Comparison of ENCODE assay signal across 22 cellular contexts in the genomic region with DNA sequence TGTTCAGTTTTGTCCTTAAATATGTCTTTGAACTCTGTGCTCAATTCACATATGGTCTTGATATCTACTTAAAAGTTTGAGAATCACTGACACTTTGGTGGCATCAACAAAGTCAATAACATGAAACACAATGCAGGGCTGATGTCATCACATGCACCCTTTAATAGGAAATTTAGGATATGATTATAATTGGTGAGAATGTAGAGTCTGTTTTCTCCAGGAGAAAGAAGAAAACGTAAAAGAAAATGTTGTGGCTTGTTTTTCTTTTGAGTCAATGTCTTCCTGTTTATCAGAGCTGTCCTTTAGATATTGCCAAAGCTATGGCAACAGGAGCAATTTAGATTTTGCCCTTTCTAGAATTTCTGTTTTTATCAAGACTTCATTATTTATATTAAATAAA.
"Had no signal": no experiment of that assay in that cellular context is flagged by ENCODE, and none has a peak within 500 bp of the region (broad histone marks: within the 10 kb centered on the region; RNA-seq: fewer than 3 reads in every experiment).

No MANE protein-coding gene starts in this region.

- H3K4me3 ChIP-seq: esophagus muscularis mucosa, mucosa of descending colon, neural progenitor cell, prostate gland, sigmoid colon, skin epidermis, spleen, suprapubic skin, vagina had no signal

- H3K27me3 ChIP-seq: esophagus muscularis mucosa, neural progenitor cell, sigmoid colon, spleen, suprapubic skin, vagina had no signal

- ATAC-seq: left lobe of liver; mucosa of descending colon; right cardiac atrium; stimulated activated naive B cell treated with anti-CD40 and anti-IgM and Interleukin-4, amounts not matched to agents 10 μg/mL and 1 μg/mL and 100 μg/mL, for 72 hours had no signal

- H3K36me3 ChIP-seq: esophagus muscularis mucosa, neural progenitor cell, prostate gland, sigmoid colon, spleen, suprapubic skin, vagina had no signal

- DNase-seq: cerebellar nuclear complex; effector CD8-positive, alpha-beta T cell; endodermal cell; hypothalamus; immature natural killer cell; kidney; mesenchymal stem cell; mucosa of descending colon; naive B cell; right cardiac atrium; sigmoid colon; spleen; stimulated activated naive B cell treated with anti-CD40 and anti-IgM and Interleukin-4, amounts not matched to agents 10 μg/mL and 1 μg/mL and 100 μg/mL, for 72 hours; trophoblast cell had no signal

- H3K9me3 ChIP-seq: esophagus muscularis mucosa, mucosa of descending colon, prostate gland, sigmoid colon, suprapubic skin, vagina had no signal

- H3K27ac ChIP-seq: esophagus muscularis mucosa, neural progenitor cell, parathyroid adenoma, prostate gland, sigmoid colon, skin epidermis, spleen, suprapubic skin, vagina had no signal

- H3K4me1 ChIP-seq: esophagus muscularis mucosa, neural progenitor cell, parathyroid adenoma, prostate gland, sigmoid colon, spleen, suprapubic skin, vagina had no signal
